ENCODE assay signal across 8 cellular contexts in the genomic region with DNA sequence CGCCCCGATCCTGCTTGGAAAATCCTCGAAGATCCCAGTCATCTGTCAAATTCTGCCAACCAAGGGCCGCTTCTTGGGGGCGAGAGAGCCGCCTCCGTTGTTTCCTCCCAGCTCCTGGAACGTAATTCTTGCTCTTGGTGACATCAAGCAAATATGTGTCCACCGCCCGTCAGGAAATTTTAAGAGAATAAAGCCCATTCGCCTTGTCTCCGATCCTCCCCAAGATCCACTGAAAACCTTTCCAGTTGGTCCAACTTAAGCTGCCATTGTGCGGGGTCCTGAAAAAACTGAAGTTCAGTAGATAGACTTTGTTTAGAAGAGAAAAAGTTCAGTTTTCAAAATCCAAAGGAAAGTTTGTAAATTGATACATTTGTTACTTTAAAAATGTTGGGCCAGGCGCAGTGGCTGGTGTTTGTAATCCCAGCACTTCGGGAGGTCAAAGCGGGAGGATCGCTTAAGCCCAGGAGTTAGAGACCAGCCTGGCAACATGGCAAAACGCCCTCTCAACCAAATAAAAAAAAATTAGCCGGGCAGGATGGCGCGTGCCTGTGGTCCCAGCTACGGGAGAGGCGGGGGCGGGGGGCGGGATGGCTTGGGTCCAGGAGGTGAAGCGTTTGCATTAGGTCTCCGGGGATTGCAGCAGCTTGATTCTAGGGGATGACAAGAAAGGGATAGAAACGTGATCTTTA. TPM values are rescaled to one million over a fixed set of nuclear protein-coding genes. Genes with fewer than 3 reads are reported as not detected.
DNase-seq lines count a peak whose midpoint lies in the region; ATAC-seq and TF ChIP-seq lines count a peak whose summit lies in the region.

No MANE protein-coding gene starts in this region.

- DNase-seq in heart left ventricle: peak in 4 of 5 donors; percentile 26 to 33 (median 28)
- DNase-seq in left ventricle myocardium superior: no peak
- DNase-seq in SK-N-MC (ENCODE audit: low read depth, low spot score): no peak
- DNase-seq in esophagus squamous epithelium (lab: John Stamatoyannopoulos, UW): no peak
- DNase-seq in GDM1 (lab: John Stamatoyannopoulos, UW): no peak

- H3K27ac ChIP-seq in heart left ventricle: peak overlapping the region; percentile 88 to 99 (median 94)
- peak overlapping the region; percentile 89; the same call in 1 of the 2 replicates for H3K27ac ChIP-seq in SK-N-MC
- H3K27ac ChIP-seq in esophagus squamous epithelium: peak overlapping the region; percentile 92 to 99 (median 98)
- H3K27ac ChIP-seq in neutrophil: peak overlapping the region; percentile 96

- intact Hi-C loops in heart left ventricle (cut with DNase I) (loop anchor here in 8 of 10 donors (2.0 to 10.0 kb wide), 8 partner anchors 46 to 261 kb away; a partner anchor contains a TSS), left ventricle myocardium superior (cut with micrococcal nuclease) (no loop called here), esophagus squamous epithelium (cut with DNase I) (no loop called here)

- H3K4me3 ChIP-seq in heart left ventricle: peak overlapping the region; percentile 76 to 99 (median 90)
- H3K4me3 ChIP-seq in SK-N-MC: peak overlapping the region; percentile 95
- H3K4me3 ChIP-seq in esophagus squamous epithelium: peak overlapping the region; percentile 80 to 98 (median 93)
- H3K4me3 ChIP-seq in neutrophil (ENCODE audit: low read depth in 1 of 2, low read length in 1 of 2): peak overlapping the region; percentile 81 to 87

- no peaks in the 10 kb centered on the region for H3K9me3 ChIP-seq in heart left ventricle
- no peaks in the 10 kb centered on the region for H3K9me3 ChIP-seq in SK-N-MC (ENCODE audit: low read depth, low read length)
- no peaks in the 10 kb centered on the region for H3K9me3 ChIP-seq in esophagus squamous epithelium
- H3K9me3 ChIP-seq in neutrophil: no peaks in the 10 kb centered on the region

- H3K9ac ChIP-seq in SK-N-MC (ENCODE audit: insufficient read length): no peak overlapping the region

- TF ChIP-seq CTCF in heart left ventricle (IDR thresholded peaks at IDR 0.05): no peak
- TF ChIP-seq CTCF in esophagus squamous epithelium (IDR thresholded peaks at IDR 0.05): no peak
- TF ChIP-seq CTCF in neutrophil (IDR thresholded peaks at IDR 0.05): no peak

- H3K36me3 ChIP-seq in heart left ventricle: peaks cover 0 to 27% (median 15%) of the 10 kb centered on the region in 9 donors
- peaks cover 22% of the 10 kb centered on the region for H3K36me3 ChIP-seq in SK-N-MC (ENCODE audit: insufficient read depth, low read length)
- H3K36me3 ChIP-seq in esophagus squamous epithelium: peaks cover 0 to 15% (median 0%) of the 10 kb centered on the region in 3 donors
- peaks cover 15% of the 10 kb centered on the region for H3K36me3 ChIP-seq in neutrophil

- no peak for ATAC-seq in heart left ventricle
- no peak for ATAC-seq in left ventricle myocardium superior
- no peak for ATAC-seq in HG03378 (IDR thresholded peaks at IDR 0.05; ENCODE audit: unreplicated experiment)
- ATAC-seq in HG03457 (IDR thresholded peaks at IDR 0.05; ENCODE audit: unreplicated experiment): no peak

- H3K4me1 ChIP-seq in heart left ventricle (peaks cover 0 to 41% (median 20%) of the 10 kb centered on the region in 12 donors), esophagus squamous epithelium (peaks cover 10 to 42% (median 16%) of the 10 kb centered on the region in 3 donors), neutrophil (ENCODE audit: control insufficient read depth in 1 of 2, insufficient read depth in 1 of 2, low read depth in 1 of 2, low read length in 1 of 2) (peaks cover 28 to 39% of the 10 kb centered on the region in 2 experiments)

- 4 to 7% (median 5%) methylated on average over 28 of the region's 28 CpGs for WGBS in heart left ventricle, 4 donors
- WGBS in esophagus squamous epithelium, 2 donors: 8 to 9% methylated on average over 23 to 24 of the region's 28 CpGs

- H3K27me3 ChIP-seq in heart left ventricle (peaks cover 0 to 4% (median 0%) of the 10 kb centered on the region in 9 donors), esophagus squamous epithelium (no peaks in the 10 kb centered on the region), neutrophil (peaks cover 22% of the 10 kb centered on the region)

- TF ChIP-seq POLR2A in heart left ventricle (IDR thresholded peaks at IDR 0.05) (no peak), esophagus squamous epithelium (IDR thresholded peaks at IDR 0.05) (no peak)

RNA-seq across cellular contexts. Expression of a gene that starts 1.0 kb away (rescaled TPM):
- total RNA-seq in heart left ventricle (10 to 100 TPM; 20.3 to 34.7 (median 22.9) TPM), left ventricle myocardium superior (20.8 TPM), esophagus squamous epithelium (10 to 100 TPM; 21.1 to 27.8 (median 24.2) TPM)
- polyA plus RNA-seq in heart left ventricle: 1 to 10 TPM; 4.2 to 7.4 TPM

Comparison
In these comparisons a context has a peak if more than half of its experiments do, and no peak if none do; other contexts are left out.
1. DNase-seq: peak in heart left ventricle (4 of 5); none in left ventricle myocardium superior (single experiment), SK-N-MC (single experiment), esophagus squamous epithelium (single experiment) and GDM1 (single experiment).
2. intact Hi-C loops: an anchor here in heart left ventricle (2.0 to 10.0 kb wide); none called in left ventricle myocardium superior and esophagus squamous epithelium.
3. Peak in every context shown above with its lines, with median percentiles within 50 percentile points of each other: H3K27ac ChIP-seq and H3K4me3 ChIP-seq.